Comparison of ENCODE assay signal across 10 cellular contexts in the genomic region with DNA sequence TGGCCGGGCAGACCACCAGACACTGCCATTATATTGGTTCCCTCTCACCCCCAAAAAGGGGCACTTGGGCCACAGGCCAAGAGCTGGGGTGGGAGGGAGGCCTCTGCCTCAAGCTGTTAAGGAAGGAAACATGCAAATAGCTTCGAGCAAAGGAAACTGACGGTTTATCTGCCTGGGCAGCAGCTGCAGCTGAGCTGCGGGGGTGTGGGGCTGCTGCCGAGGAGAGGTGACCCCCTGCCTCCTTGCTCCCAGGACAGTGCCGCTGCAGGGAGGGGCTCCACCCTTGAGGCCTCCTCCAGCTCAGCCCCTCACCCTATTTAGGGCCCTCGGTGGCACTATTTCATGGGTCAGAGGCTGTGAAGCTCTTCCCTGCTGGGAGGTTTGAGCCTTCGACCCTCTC. TPM values are rescaled to one million over a fixed set of nuclear protein-coding genes. Genes with fewer than 3 reads are reported as not detected.
DNase-seq lines count a peak whose midpoint lies in the region; ATAC-seq and TF ChIP-seq lines count a peak whose summit lies in the region.
"Had no signal": no experiment of that assay in that cellular context is flagged by ENCODE, and none has a peak within 500 bp of the region (broad histone marks: within the 10 kb centered on the region; RNA-seq: fewer than 3 reads in every experiment).

No MANE protein-coding gene starts in this region.

- no peaks in the 10 kb centered on the region for H3K27me3 Mint-ChIP-seq in MCF 10A (ENCODE audit: insufficient read depth, unreplicated experiment)

- H3K9me3 Mint-ChIP-seq in MCF 10A (ENCODE audit: unreplicated experiment): no peaks in the 10 kb centered on the region

- H3K9ac ChIP-seq in subcutaneous abdominal adipose tissue (ENCODE audit: low read length in 5 of 5): peak overlapping the region in 2 of 5 donors; percentile 68 to 76

- POLR2A ChIA-PET in MCF 10A (lab: Yijun Ruan, JAX): interaction anchor here (0.6 to 1.2 kb wide), 3 partner anchors 8 to 194 kb away, joined by 3 read pairs; no protein-coding TSS in a partner anchor

- intact Hi-C loops in MCF 10A (cut with micrococcal nuclease): no loop called here

- TF ChIP-seq CTCF in coronary artery (IDR thresholded peaks at IDR 0.05) (no peak), MCF 10A (IDR thresholded peaks at IDR 0.05; ENCODE audit: unreplicated experiment) (no peak)

- no peak overlapping the region for H3K4me3 Mint-ChIP-seq in MCF 10A (ENCODE audit: unreplicated experiment)

- H3K27ac Mint-ChIP-seq in MCF 10A (ENCODE audit: low read depth, unreplicated experiment): no peak overlapping the region

- H3K27me3 ChIP-seq in subcutaneous abdominal adipose tissue (ENCODE audit: control insufficient read depth in 5 of 5, insufficient read depth in 4 of 5, low read length in 5 of 5): no peaks in the 10 kb centered on the region

- peaks cover 2% of the 10 kb centered on the region for H3K4me1 Mint-ChIP-seq in MCF 10A (ENCODE audit: insufficient read depth, unreplicated experiment)

- no peaks in the 10 kb centered on the region for H3K9me3 ChIP-seq in subcutaneous abdominal adipose tissue (ENCODE audit: control insufficient read depth in 5 of 5, low read length in 5 of 5)
- H3K9me3 ChIP-seq: HAP-1 had no signal

- CTCF ChIA-PET in MCF 10A (lab: Yijun Ruan, JAX): interaction anchor here (0.6 to 4.1 kb wide), 7 partner anchors 8 to 615 kb away, joined by 3 to 51 read pairs (median 4); a partner anchor contains a TSS

- no peak for DNase-seq in coronary artery (ENCODE audit: low spot score)
- no peak for DNase-seq in activated CD4-positive, alpha-beta T cell treated with anti-CD3 and anti-CD28 coated beads for 1 hour
- no peak for DNase-seq in central memory CD4-positive, alpha-beta T cell
- DNase-seq in MCF 10A (ENCODE audit: unreplicated experiment): no peak
- DNase-seq: mesenchymal stem cell, NCI-H187 had no signal

- peaks cover 0 to 35% (median 13%) of the 10 kb centered on the region in 5 donors for H3K4me1 ChIP-seq in subcutaneous abdominal adipose tissue (ENCODE audit: control insufficient read depth in 5 of 5, insufficient read depth in 5 of 5, low read length in 5 of 5)
- H3K4me1 ChIP-seq: HAP-1 had no signal

- no TSS peak for BruUV-seq in MCF 10A (replicated peaks; lab: Mats Ljungman, UMichigan)

- H3K4me3 ChIP-seq in coronary artery: peak overlapping the region; percentile 54
- peak overlapping the region; percentile 37 to 66 (median 54) for H3K4me3 ChIP-seq in subcutaneous abdominal adipose tissue (ENCODE audit: low read depth in 1 of 5, low read length in 5 of 5)
- H3K4me3 ChIP-seq: HAP-1 had no signal

- peaks cover 0 to 47% (median 35%) of the 10 kb centered on the region in 5 donors for H3K36me3 ChIP-seq in subcutaneous abdominal adipose tissue (ENCODE audit: control insufficient read depth in 5 of 5, insufficient read depth in 5 of 5, low read length in 5 of 5)

- H3K36me3 Mint-ChIP-seq in MCF 10A (ENCODE audit: insufficient read depth, unreplicated experiment): peaks cover 37% of the 10 kb centered on the region

- H3K27ac ChIP-seq in coronary artery (peak overlapping the region in 1 of 2 donors; percentile 79), subcutaneous abdominal adipose tissue (ENCODE audit: low read depth, low read length) (no peak overlapping the region)

- ATAC-seq in GM19035 (IDR thresholded peaks at IDR 0.05; ENCODE audit: unreplicated experiment) (peak; percentile 35), HG03159 (IDR thresholded peaks at IDR 0.05; ENCODE audit: unreplicated experiment) (peak; percentile 31)

RNA-seq across cellular contexts. Expression of a gene that starts 0.8 kb away (rescaled TPM):
- total RNA-seq in MCF 10A (2022): 5.4 and 6.0 TPM in 2 replicates

RNA-seq across cellular contexts. Expression of a gene that starts 7.9 kb away (rescaled TPM):
- 125 and 135 TPM in 2 replicates for total RNA-seq in MCF 10A (2022)

RNA-seq across cellular contexts. Expression of a gene that starts 11.4 kb away (rescaled TPM):
- total RNA-seq in MCF 10A (2022): 164 and 257 TPM in 2 replicates

RNA-seq across cellular contexts. Expression of a gene that starts 35.4 kb away (rescaled TPM):
- 149 and 165 TPM in 2 replicates for total RNA-seq in MCF 10A (2022)

RNA-seq across cellular contexts. Expression of a gene that starts 45.5 kb away (rescaled TPM):
- 73.5 and 80.4 TPM in 2 replicates for total RNA-seq in MCF 10A (2022)
